27 cellular contexts compared by ENCODE assay signal in the genomic region with DNA sequence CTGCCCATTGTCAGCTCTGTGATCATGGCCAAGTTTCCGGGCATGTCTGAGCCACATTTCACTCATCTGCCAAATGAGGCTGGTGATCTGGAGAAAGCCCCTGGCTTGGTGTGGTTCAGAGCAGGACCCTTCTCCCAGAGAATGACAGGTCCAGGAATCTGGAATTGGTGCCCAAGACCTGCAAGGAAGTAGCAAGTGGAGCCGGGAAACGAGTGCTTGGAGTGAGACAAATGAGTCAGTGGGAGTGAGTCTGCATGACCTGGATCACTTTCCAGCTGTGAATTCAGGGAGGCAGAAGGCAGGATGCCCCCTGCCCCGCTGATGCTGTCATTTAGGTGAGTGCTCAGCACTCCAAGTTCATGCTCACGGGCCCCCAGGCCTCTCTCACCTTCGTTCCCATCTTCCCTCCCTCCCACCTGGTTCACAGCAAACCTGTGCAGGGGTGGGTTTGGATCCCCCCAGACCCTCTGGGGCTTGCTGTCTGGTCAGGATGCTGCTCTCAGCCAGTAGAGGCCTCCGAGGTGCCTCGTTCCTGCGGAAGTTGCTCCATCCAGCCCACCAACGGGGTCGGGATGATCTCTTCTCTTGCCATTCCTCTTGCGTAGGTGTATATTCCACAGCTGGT.
DNase-seq lines count a peak whose midpoint lies in the region; ATAC-seq, FAIRE-seq and TF ChIP-seq lines count a peak whose summit lies in the region.
"Had no signal": no experiment of that assay in that cellular context is flagged by ENCODE, and none has a peak within 500 bp of the region (broad histone marks: within the 10 kb centered on the region; RNA-seq: fewer than 3 reads in every experiment).

No MANE protein-coding gene starts in this region.

- H3K4me3 ChIP-seq in RWPE2 (ENCODE audit: severe bottlenecking) = no peak overlapping the region
- H3K4me3 ChIP-seq: GM12878, PC-9 had no signal

- no peaks in the 10 kb centered on the region for H3K36me3 ChIP-seq in RWPE2 (ENCODE audit: low read depth)

- no peak for ATAC-seq in RWPE2 (ENCODE audit: low read depth)
- ATAC-seq in sciatic nerve = no peak
- no peak for ATAC-seq in left lobe of liver
- ATAC-seq in GM21723 (IDR thresholded peaks at IDR 0.05; ENCODE audit: unreplicated experiment) = no peak
- ATAC-seq: CD8-positive, alpha-beta T cell; GM12878; HCT116 had no signal

- H3K4me1 ChIP-seq in RWPE2 (ENCODE audit: insufficient read depth, poor library complexity, severe bottlenecking) = no peaks in the 10 kb centered on the region

- no peaks in the 10 kb centered on the region for H3K9me3 ChIP-seq in RWPE2 (ENCODE audit: severe bottlenecking)
- H3K9me3 ChIP-seq: Caco-2, SK-N-SH had no signal

- no peak overlapping the region for H3K27ac ChIP-seq in RWPE2 (ENCODE audit: poor library complexity, severe bottlenecking)
- H3K27ac ChIP-seq: 22Rv1, C4-2B, PC-9 had no signal

- intact Hi-C loops in sciatic nerve (cut with DNase I) = no loop called here

- FAIRE-seq in GM19239 (lab: Jason Lieb, UNC) = no peak
- FAIRE-seq: GM12878 had no signal

- no peaks in the 10 kb centered on the region for H3K27me3 ChIP-seq in RWPE2 (ENCODE audit: insufficient read depth, poor library complexity, severe bottlenecking)

- peak; percentile 55 for DNase-seq in activated effector memory CD4-positive, alpha-beta T cell treated with anti-CD3 and anti-CD28 coated beads, Interleukin-2, amount 50 U/mL, for 16 hours
- no peak for DNase-seq in activated effector memory CD4-positive, alpha-beta T cell treated with Interleukin-2 at 50 U/mL for 16 hours
- DNase-seq in ELR (ENCODE audit: low read depth) (peak; percentile 27), RWPE2 (ENCODE audit: low spot score) (peak; percentile 23), sciatic nerve (ENCODE audit: low spot score) (peak; percentile 30), left lobe of liver (ENCODE audit: low spot score) (no peak), GM19239 (ENCODE audit: insufficient read length, low spot score) (no peak)
- DNase-seq: Caco-2; CD8-positive, alpha-beta T cell; GDM1; Kasumi-1; NCI-H1105 treated with DMSO at 0.1 percent for 48 hours; NCI-H146; NCI-H1930; NCI-H2107; NCI-H446; NCI-H524 treated with DMSO at 0.1 percent for 48 hours; NCI-H774; NK-92 treated with Interleukin-12 subunit alpha and Interleukin-12 subunit beta, amount 100 ng/mL, for 24 hours; PC-9; RPMI8226; SK-N-SH had no signal

- no peak for TF ChIP-seq CTCF in RWPE2 (IDR thresholded peaks at IDR 0.05; ENCODE audit: poor library complexity, severe bottlenecking)

Comparison
In these comparisons a context has a peak if more than half of its experiments do, and no peak if none do; other contexts are left out.
1. DNase-seq: peak in activated effector memory CD4-positive, alpha-beta T cell treated with anti-CD3 and anti-CD28 coated beads, Interleukin-2, amount 50 U/mL, for 16 hours (single experiment), ELR (single experiment), RWPE2 (single experiment) and sciatic nerve (single experiment); none in activated effector memory CD4-positive, alpha-beta T cell treated with Interleukin-2 at 50 U/mL for 16 hours (single experiment), left lobe of liver (single experiment) and GM19239 (single experiment).